In the genomic region with DNA sequence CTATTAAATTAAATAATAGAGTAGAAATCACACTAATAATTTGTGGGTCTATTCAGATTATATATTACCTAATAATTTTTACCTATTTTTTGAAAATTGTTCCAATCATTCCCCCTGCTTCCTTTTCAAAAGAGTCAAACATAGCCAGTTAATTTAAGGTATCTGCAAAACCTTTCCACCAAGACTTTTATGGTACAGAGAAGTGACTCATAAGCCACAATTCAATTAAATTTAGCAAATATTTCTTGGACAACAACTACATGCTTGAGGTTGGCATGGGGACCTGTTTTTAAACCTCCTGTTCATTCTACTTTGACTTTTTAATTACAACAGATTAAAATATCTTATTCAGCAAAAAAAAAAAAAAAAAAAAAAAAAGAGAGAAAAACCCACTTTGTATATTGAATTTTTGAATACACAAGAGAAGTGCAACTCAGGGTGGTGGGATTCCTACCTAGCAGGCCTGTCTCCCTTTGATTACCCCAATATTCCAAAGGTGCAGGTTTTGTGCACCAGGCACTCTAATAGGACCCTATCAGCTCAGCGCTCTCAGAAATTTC, we compare ENCODE assay signal across 26 cellular contexts.
"Had no signal": no experiment of that assay in that cellular context is flagged by ENCODE, and none has a peak within 500 bp of the region (broad histone marks: within the 10 kb centered on the region; RNA-seq: fewer than 3 reads in every experiment).

No MANE protein-coding gene starts in this region.

- H3K27ac Mint-ChIP-seq: activated CD8-positive, alpha-beta T cell treated with anti-CD3 and anti-CD28 coated beads for 36 hours; activated naive CD8-positive, alpha-beta T cell treated with anti-CD3 and anti-CD28 coated beads, Interleukin-2, amount 10 ng/mL, durations not matched to agents 7 days and 5 days; activated T-cell treated with anti-CD3 and anti-CD28 coated beads, Interleukin-2, amount 50 U/mL, for 72 hours; activated T-helper 2 cell treated with anti-CD3 and anti-CD28 coated beads, Interferon-gamma antibody, Interleukin-2, Interleukin-4, amounts not matched to agents 10 μg/mL and 5 μg/mL and 100 μg/mL, durations not matched to agents 14 hours and 24 hours and 36 hours; T-helper 2 cell treated with Interferon-gamma antibody and Interleukin-4, amounts not matched to agents 5 μg/mL and 100 μg/mL, for 36 hours had no signal

- H3K4me3 ChIP-seq: body of pancreas, cardiac muscle cell had no signal

- H3K4me1 ChIP-seq: body of pancreas had no signal

- H3K4me3 Mint-ChIP-seq: activated CD8-positive, alpha-beta T cell treated with anti-CD3 and anti-CD28 coated beads for 36 hours; activated naive CD8-positive, alpha-beta T cell treated with anti-CD3 and anti-CD28 coated beads, Interleukin-2, amount 10 ng/mL, durations not matched to agents 7 days and 5 days; activated T-cell treated with anti-CD3 and anti-CD28 coated beads, Interleukin-2, amount 50 U/mL, for 72 hours; T-helper 2 cell treated with Interferon-gamma antibody and Interleukin-4, amounts not matched to agents 5 μg/mL and 100 μg/mL, for 36 hours had no signal

- H3K36me3 Mint-ChIP-seq: activated naive CD8-positive, alpha-beta T cell treated with anti-CD3 and anti-CD28 coated beads, Interleukin-2, amount 10 ng/mL, durations not matched to agents 7 days and 5 days had no signal

- H3K27me3 ChIP-seq: cardiac muscle cell had no signal

- ATAC-seq: activated CD4-positive, CD25-positive, alpha-beta regulatory T cell treated with anti-CD3 and anti-CD28 coated beads, Interleukin-2, amount 50 U/mL, for 24 hours; activated CD8-positive, alpha-beta T cell treated with anti-CD3 and anti-CD28 coated beads for 36 hours; activated T-cell treated with anti-CD3 and anti-CD28 coated beads, Interleukin-2, amount 50 U/mL, for 72 hours; body of pancreas had no signal

- H3K36me3 ChIP-seq: cardiac muscle cell had no signal

- DNase-seq: activated CD4-positive, alpha-beta T cell treated with anti-CD3 and anti-CD28 coated beads for 4 hours; activated CD8-positive, alpha-beta memory T cell treated with anti-CD3 and anti-CD28 coated beads, Interleukin-2, amount 50 U/mL, for 4 hours; activated CD8-positive, alpha-beta T cell treated with anti-CD3 and anti-CD28 coated beads for 36 hours; activated gamma-delta T cell treated with Interleukin-2 at 50 U/mL for 16 hours; activated naive CD4-positive, alpha-beta T cell treated with anti-CD3 and anti-CD28 coated beads, Interleukin-2, amount 50 U/mL, for 16 hours; activated naive CD8-positive, alpha-beta T cell treated with anti-CD3 and anti-CD28 coated beads, Interleukin-2, amount 10 ng/mL, durations not matched to agents 7 days and 5 days; activated T-cell treated with anti-CD3 and anti-CD28 coated beads, Interleukin-2, amount 50 U/mL, for 72 hours; aorta; body of pancreas; IMR-90; KG1; MV-4-11; NCI-H1092 treated with DMSO at 0.1 percent for 48 hours; NCI-H1417 treated with DMSO at 0.1 percent for 48 hours; NCI-H1694; NCI-H2029; NCI-H2107; NCI-H2171 treated with DMSO at 0.1 percent for 48 hours; NCI-H345; NCI-H510A treated with DMSO at 0.1 percent for 48 hours; SIG-M5; SW 1271 had no signal

- H3K9me3 ChIP-seq: body of pancreas had no signal

- H3K4me1 Mint-ChIP-seq: activated naive CD8-positive, alpha-beta T cell treated with anti-CD3 and anti-CD28 coated beads, Interleukin-2, amount 10 ng/mL, durations not matched to agents 7 days and 5 days had no signal

- H3K9me3 Mint-ChIP-seq: activated CD8-positive, alpha-beta T cell treated with anti-CD3 and anti-CD28 coated beads for 36 hours; activated naive CD8-positive, alpha-beta T cell treated with anti-CD3 and anti-CD28 coated beads, Interleukin-2, amount 10 ng/mL, durations not matched to agents 7 days and 5 days; activated T-cell treated with anti-CD3 and anti-CD28 coated beads, Interleukin-2, amount 50 U/mL, for 72 hours; activated T-helper 2 cell treated with anti-CD3 and anti-CD28 coated beads, Interferon-gamma antibody, Interleukin-2, Interleukin-4, amounts not matched to agents 10 μg/mL and 5 μg/mL and 100 μg/mL, durations not matched to agents 14 hours and 24 hours and 36 hours; T-helper 2 cell treated with Interferon-gamma antibody and Interleukin-4, amounts not matched to agents 5 μg/mL and 100 μg/mL, for 36 hours had no signal

- H3K27ac ChIP-seq: body of pancreas, cardiac muscle cell had no signal
